ENCODE assay signal across 22 cellular contexts in genomic region chr5:95832664-95833063, GRCh38. TPM values are rescaled to one million over a fixed set of nuclear protein-coding genes. Genes with fewer than 3 reads are reported as not detected.
DNase-seq lines count a peak whose midpoint lies in the region; ATAC-seq and TF ChIP-seq lines count a peak whose summit lies in the region.
"Had no signal": no experiment of that assay in that cellular context is flagged by ENCODE, and none has a peak within 500 bp of the region (broad histone marks: within the 10 kb centered on the region; RNA-seq: fewer than 3 reads in every experiment).

No MANE protein-coding gene starts in this region.

- peak overlapping the region; percentile 23 for H3K4me3 Mint-ChIP-seq in activated naive CD4-positive, alpha-beta T cell treated with anti-CD3 and anti-CD28 coated beads, Interleukin-2, amount 50 U/mL, for 24 hours
- peak overlapping the region in 4 of 5 donors; percentile 3 to 34 (median 30) for H3K4me3 Mint-ChIP-seq in immature natural killer cell
- no peak overlapping the region for H3K4me3 Mint-ChIP-seq in stimulated activated naive B cell treated with anti-CD40 and anti-IgM and Interleukin-4, amounts not matched to agents 10 μg/mL and 1 μg/mL and 100 μg/mL, for 72 hours
- H3K4me3 Mint-ChIP-seq: activated CD4-positive, alpha-beta T cell treated with anti-CD3 and anti-CD28 coated beads, Interleukin-2, amount 10 ng/mL, durations not matched to agents 24 days and 14 days; H9 had no signal

- no peaks in the 10 kb centered on the region for H3K9me2 ChIP-seq in OCI-LY7 (ENCODE audit: insufficient read depth, low read length)

- H3K4me1 Mint-ChIP-seq in activated naive CD4-positive, alpha-beta T cell treated with anti-CD3 and anti-CD28 coated beads, Interleukin-2, amount 50 U/mL, for 24 hours, result peaks cover 56% of the 10 kb centered on the region
- H3K4me1 Mint-ChIP-seq in immature natural killer cell, result peaks cover 35 to 54% of the 10 kb centered on the region in 2 donors
- H3K4me1 Mint-ChIP-seq in stimulated activated naive B cell treated with anti-CD40 and anti-IgM and Interleukin-4, amounts not matched to agents 10 μg/mL and 1 μg/mL and 100 μg/mL, for 72 hours, result peaks cover 21 to 42% of the 10 kb centered on the region in 2 donors

- no peak for DNase-seq in activated naive CD4-positive, alpha-beta T cell treated with anti-CD3 and anti-CD28 coated beads, Interleukin-2, amount 50 U/mL, for 16 hours
- DNase-seq in OCI-LY7 (ENCODE audit: low spot score), result no peak
- no peak for DNase-seq in immature natural killer cell
- no peak for DNase-seq in stimulated activated naive B cell treated with anti-CD40 and anti-IgM and Interleukin-4, amounts not matched to agents 10 μg/mL and 1 μg/mL and 100 μg/mL, for 72 hours
- no peak for DNase-seq in DMS153 treated with DMSO at 0.1 percent for 48 hours (lab: John Stamatoyannopoulos, UW; ENCODE audit: unreplicated experiment)
- no peak for DNase-seq in CD1c-positive myeloid dendritic cell (ENCODE audit: extremely low spot score)
- DNase-seq in activated gamma-delta T cell treated with Interleukin-2 at 50 U/mL for 16 hours, result no peak
- DNase-seq: activated CD4-positive, alpha-beta T cell treated with anti-CD3 and anti-CD28 coated beads, Interleukin-2, amount 10 ng/mL, durations not matched to agents 24 days and 14 days; H9; kidney; NCI-H1436 treated with DMSO at 0.1 percent for 48 hours; NCI-H2171 treated with DMSO at 0.1 percent for 48 hours; nephron progenitor cell; posterior cingulate gyrus; right lobe of liver; stimulated activated CD8-positive, alpha-beta memory T cell treated with anti-CD3 and anti-CD28 coated beads, Interleukin-4, amount 100 ng/mL, for 48 hours; substantia nigra had no signal

- BruUV-seq in OCI-LY7 (replicated peaks; lab: Mats Ljungman, UMichigan), result no TSS peak

- H3K27ac Mint-ChIP-seq in activated naive CD4-positive, alpha-beta T cell treated with anti-CD3 and anti-CD28 coated beads, Interleukin-2, amount 50 U/mL, for 24 hours, result peak overlapping the region; percentile 46
- peak overlapping the region in 3 of 6 donors; percentile 45 to 78 (median 57) for H3K27ac Mint-ChIP-seq in immature natural killer cell
- H3K27ac Mint-ChIP-seq in stimulated activated naive B cell treated with anti-CD40 and anti-IgM and Interleukin-4, amounts not matched to agents 10 μg/mL and 1 μg/mL and 100 μg/mL, for 72 hours, result peak overlapping the region; percentile 56
- H3K27ac Mint-ChIP-seq: activated T-helper 2 cell treated with anti-CD3 and anti-CD28 coated beads, Interferon-gamma antibody, Interleukin-2, Interleukin-4, amounts not matched to agents 10 μg/mL and 5 μg/mL and 100 μg/mL, durations not matched to agents 14 hours and 24 hours and 36 hours; nephron progenitor cell had no signal

- H3K4me3 ChIP-seq in OCI-LY7 (ENCODE audit: low read depth, low read length, poor library complexity, severe bottlenecking), result no peak overlapping the region
- H3K4me3 ChIP-seq: right lobe of liver had no signal

- CTCF ChIA-PET in OCI-LY7 (lab: Charles Lee; ENCODE audit: unreplicated experiment), result interaction anchor here (0.8 to 1.1 kb wide), 2 partner anchors 10 to 51 kb away, joined by 3 read pairs; partner anchors contain the start of gene GLRX

- H4K20me1 ChIP-seq in OCI-LY7 (ENCODE audit: insufficient read depth, low read length), result no peaks in the 10 kb centered on the region

- no peaks in the 10 kb centered on the region for H3K9me3 ChIP-seq in OCI-LY7 (ENCODE audit: low read length)
- H3K9me3 ChIP-seq: right lobe of liver had no signal

- no peaks in the 10 kb centered on the region for H3K36me3 ChIP-seq in OCI-LY7 (ENCODE audit: insufficient read depth, low read length)
- H3K36me3 ChIP-seq: right lobe of liver had no signal

- intact Hi-C loops in OCI-LY7 (cut with micrococcal nuclease; ENCODE audit: unreplicated experiment), result loop anchor here (10.0 kb wide), 1 partner anchor 972 kb away; the partner anchor contains the start of gene ERAP1

- peak overlapping the region; percentile 42; the same call in 1 of the 2 replicates for H2AFZ ChIP-seq in OCI-LY7 (ENCODE audit: low read length)

- no peak for TF ChIP-seq CTCF in OCI-LY7 (conservative IDR thresholded peaks at IDR 0.05; ENCODE audit: low read length)

- H3K27ac ChIP-seq in OCI-LY7 (ENCODE audit: low read depth, low read length, poor library complexity, severe bottlenecking), result no peak overlapping the region
- H3K27ac ChIP-seq: HL-60, VCaP had no signal

- no peak for ATAC-seq in stimulated activated naive B cell treated with anti-CD40 and anti-IgM and Interleukin-4, amounts not matched to agents 10 μg/mL and 1 μg/mL and 100 μg/mL, for 72 hours (replicated peaks)
- ATAC-seq: Panc1 had no signal

- H3K27me3 Mint-ChIP-seq in activated naive CD4-positive, alpha-beta T cell treated with anti-CD3 and anti-CD28 coated beads, Interleukin-2, amount 50 U/mL, for 24 hours, result no peaks in the 10 kb centered on the region
- peaks cover 0 to 3% (median 1%) of the 10 kb centered on the region in 3 donors for H3K27me3 Mint-ChIP-seq in immature natural killer cell (ENCODE audit: low read depth in 3 of 3)
- no peaks in the 10 kb centered on the region for H3K27me3 Mint-ChIP-seq in stimulated activated naive B cell treated with anti-CD40 and anti-IgM and Interleukin-4, amounts not matched to agents 10 μg/mL and 1 μg/mL and 100 μg/mL, for 72 hours
- H3K27me3 Mint-ChIP-seq: activated CD4-positive, alpha-beta T cell treated with anti-CD3 and anti-CD28 coated beads, Interleukin-2, amount 10 ng/mL, durations not matched to agents 24 days and 14 days had no signal

- H3K9me3 Mint-ChIP-seq in activated naive CD4-positive, alpha-beta T cell treated with anti-CD3 and anti-CD28 coated beads, Interleukin-2, amount 50 U/mL, for 24 hours, result no peaks in the 10 kb centered on the region
- peaks cover 0 to 2% (median 0%) of the 10 kb centered on the region in 6 donors for H3K9me3 Mint-ChIP-seq in immature natural killer cell
- no peaks in the 10 kb centered on the region for H3K9me3 Mint-ChIP-seq in stimulated activated naive B cell treated with anti-CD40 and anti-IgM and Interleukin-4, amounts not matched to agents 10 μg/mL and 1 μg/mL and 100 μg/mL, for 72 hours
- H3K9me3 Mint-ChIP-seq: activated CD4-positive, alpha-beta T cell treated with anti-CD3 and anti-CD28 coated beads, Interleukin-2, amount 10 ng/mL, durations not matched to agents 24 days and 14 days; activated T-helper 2 cell treated with anti-CD3 and anti-CD28 coated beads, Interferon-gamma antibody, Interleukin-2, Interleukin-4, amounts not matched to agents 10 μg/mL and 5 μg/mL and 100 μg/mL, durations not matched to agents 14 hours and 24 hours and 36 hours; H9; nephron progenitor cell had no signal

- H3K4me1 ChIP-seq in OCI-LY7 (ENCODE audit: insufficient read depth, low read length, poor library complexity, severe bottlenecking), result peaks cover 37% of the 10 kb centered on the region

- POLR2A ChIA-PET in OCI-LY7 (lab: Charles Lee), result interaction anchor here (3.0 kb wide), 1 partner anchor 11 kb away, joined by 27 read pairs; the partner anchor contains the start of gene GLRX

- no peaks in the 10 kb centered on the region for H3K36me3 Mint-ChIP-seq in activated naive CD4-positive, alpha-beta T cell treated with anti-CD3 and anti-CD28 coated beads, Interleukin-2, amount 50 U/mL, for 24 hours
- no peaks in the 10 kb centered on the region for H3K36me3 Mint-ChIP-seq in immature natural killer cell
- H3K36me3 Mint-ChIP-seq in stimulated activated naive B cell treated with anti-CD40 and anti-IgM and Interleukin-4, amounts not matched to agents 10 μg/mL and 1 μg/mL and 100 μg/mL, for 72 hours, result no peaks in the 10 kb centered on the region

- no peaks in the 10 kb centered on the region for H3K79me2 ChIP-seq in OCI-LY7 (ENCODE audit: insufficient read depth, low read depth, low read length)

- peak overlapping the region; percentile 86 for H3K4me2 ChIP-seq in OCI-LY7 (ENCODE audit: low read length)

RNA-seq across cellular contexts. Expression of gene GLRX, which starts 10.1 kb away (rescaled TPM):
- 26.7 and 80.5 TPM in 2 replicates for total RNA-seq in OCI-LY7 (2014; rRNA removed; shearing (Covaris generic))
- total RNA-seq in OCI-LY7 (2022), result 49.3 and 52.9 TPM in 2 replicates
- 100 to 1,000 TPM; 261 to 295 (median 263) TPM for polyA plus RNA-seq in immature natural killer cell

Comparison
In these comparisons a context has a peak if more than half of its experiments do, and no peak if none do; other contexts are left out.
1. H3K4me3 Mint-ChIP-seq: peak in activated naive CD4-positive, alpha-beta T cell treated with anti-CD3 and anti-CD28 coated beads, Interleukin-2, amount 50 U/mL, for 24 hours (single experiment) and immature natural killer cell (4 of 5); none in stimulated activated naive B cell treated with anti-CD40 and anti-IgM and Interleukin-4, amounts not matched to agents 10 μg/mL and 1 μg/mL and 100 μg/mL, for 72 hours (0 of 2).